10 cellular contexts compared by ENCODE assay signal in the genomic region with DNA sequence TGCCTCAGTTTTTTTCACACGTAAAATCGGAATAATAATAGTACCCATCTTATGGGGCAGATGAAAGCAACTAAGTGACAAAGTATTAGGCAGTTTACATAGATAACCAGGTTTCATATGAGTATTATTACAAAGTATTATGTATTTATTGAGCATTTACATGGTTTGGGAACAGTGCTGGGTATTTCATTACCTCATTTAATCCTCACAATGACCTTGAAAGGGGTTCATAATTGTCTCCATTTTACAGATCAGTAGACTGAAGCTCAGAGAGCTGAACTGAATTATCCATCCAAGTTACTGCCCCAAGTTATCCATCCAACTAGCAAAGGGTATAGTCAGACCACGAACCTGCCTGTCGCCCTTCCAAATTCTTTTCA. TPM values are rescaled to one million over a fixed set of nuclear protein-coding genes. Genes with fewer than 3 reads are reported as not detected.
DNase-seq lines count a peak whose midpoint lies in the region; ATAC-seq, FAIRE-seq and TF ChIP-seq lines count a peak whose summit lies in the region.
"Had no signal": no experiment of that assay in that cellular context is flagged by ENCODE, and none has a peak within 500 bp of the region (broad histone marks: within the 10 kb centered on the region; RNA-seq: fewer than 3 reads in every experiment).

No MANE protein-coding gene starts in this region.

- no peak for TF ChIP-seq POLR2A in endothelial cell of umbilical vein (IDR thresholded peaks at IDR 0.05; ENCODE audit: low read depth, low read length)

- no peaks in the 10 kb centered on the region for H3K27me3 Mint-ChIP-seq in stimulated activated memory B cell treated with anti-CD40 and anti-IgM and Interleukin-4, amounts not matched to agents 10 μg/mL and 1 μg/mL and 100 μg/mL, for 72 hours
- H3K27me3 Mint-ChIP-seq: CD4-positive, alpha-beta T cell had no signal

- H3K79me2 ChIP-seq in OCI-LY3 (ENCODE audit: low read length) (no peaks in the 10 kb centered on the region), endothelial cell of umbilical vein (ENCODE audit: control insufficient read depth, insufficient read depth, low read length) (no peaks in the 10 kb centered on the region), osteoblast (ENCODE audit: insufficient read depth, low read length) (no peaks in the 10 kb centered on the region)

- no peak for DNase-seq in AG04450 (ENCODE audit: low read depth, low spot score)
- no peak for DNase-seq in endothelial cell of umbilical vein (ENCODE audit: low read depth, low spot score)
- DNase-seq in osteoblast (ENCODE audit: insufficient read length, low spot score, missing footprints), result no peak
- no peak for DNase-seq in NCI-H2081 treated with DMSO at 0.1 percent for 48 hours (lab: John Stamatoyannopoulos, UW)
- DNase-seq in DMS79 treated with DMSO at 0.1 percent for 48 hours (lab: John Stamatoyannopoulos, UW), result no peak

- no peak for TF ChIP-seq CTCF in AG04450 (IDR thresholded peaks at IDR 0.05; ENCODE audit: low read depth, low read length)
- no peak for TF ChIP-seq CTCF in OCI-LY3 (IDR thresholded peaks at IDR 0.05; ENCODE audit: low read depth, low read length)
- TF ChIP-seq CTCF in endothelial cell of umbilical vein (IDR thresholded peaks at IDR 0.05; ENCODE audit: extremely low read depth in 1 of 2, insufficient read depth in 1 of 2, low read depth in 1 of 2, low read length in 2 of 2), result no peak
- no peak for TF ChIP-seq CTCF in osteoblast (IDR thresholded peaks at IDR 0.05; ENCODE audit: extremely low read depth, low read depth, low read length)

- H3K36me3 ChIP-seq in OCI-LY3 (replicated peaks; ENCODE audit: low read depth, low read length) (no peaks in the 10 kb centered on the region), endothelial cell of umbilical vein (ENCODE audit: control insufficient read depth in 2 of 2, extremely low read depth in 1 of 2, insufficient read depth in 2 of 2, low read length in 2 of 2) (no peaks in the 10 kb centered on the region), osteoblast (ENCODE audit: insufficient read depth, low read length) (no peaks in the 10 kb centered on the region)

- H3K4me2 ChIP-seq in OCI-LY3 (ENCODE audit: low read length) (peak overlapping the region; percentile 54), endothelial cell of umbilical vein (ENCODE audit: insufficient read depth, low read length) (peak overlapping the region; percentile 28), osteoblast (ENCODE audit: insufficient read depth, low read length) (peak overlapping the region; percentile 11)

- no peak for ATAC-seq in HG03469 (IDR thresholded peaks at IDR 0.05; ENCODE audit: unreplicated experiment)
- ATAC-seq in stimulated activated memory B cell treated with anti-CD40 and anti-IgM and Interleukin-4, amounts not matched to agents 10 μg/mL and 1 μg/mL and 100 μg/mL, for 72 hours, result no peak

- FAIRE-seq in endothelial cell of umbilical vein (lab: Jason Lieb, UNC), result no peak

- peaks cover 3% of the 10 kb centered on the region; the same call in 1 of the 2 replicates for H3K4me1 ChIP-seq in OCI-LY3 (ENCODE audit: low read length)
- H3K4me1 ChIP-seq in endothelial cell of umbilical vein (ENCODE audit: control insufficient read depth, extremely low read depth, insufficient read depth, low read length), result peaks cover 30% of the 10 kb centered on the region
- H3K4me1 ChIP-seq in osteoblast (ENCODE audit: insufficient read depth, low read length), result peaks cover 36% of the 10 kb centered on the region

- CTCF ChIA-PET in AG04450 (lab: Charles Lee) (interaction anchor here (0.6 to 2.9 kb wide), 46 partner anchors 9 to 415 kb away, joined by 3 to 34 read pairs (median 4); a partner anchor contains a TSS), endothelial cell of umbilical vein (lab: Charles Lee) (interaction anchor here (0.6 to 4.0 kb wide), 41 partner anchors 9 to 428 kb away, joined by 3 to 33 read pairs (median 5); a partner anchor contains a TSS)

- no peak overlapping the region for H3K27ac Mint-ChIP-seq in stimulated activated memory B cell treated with anti-CD40 and anti-IgM and Interleukin-4, amounts not matched to agents 10 μg/mL and 1 μg/mL and 100 μg/mL, for 72 hours
- H3K27ac Mint-ChIP-seq: CD4-positive, alpha-beta T cell had no signal

- H3K9me3 ChIP-seq in AG04450 (ENCODE audit: control insufficient read depth, insufficient read depth, low read length) (no peaks in the 10 kb centered on the region), OCI-LY3 (ENCODE audit: insufficient read depth, low read length) (no peaks in the 10 kb centered on the region), endothelial cell of umbilical vein (replicated peaks; ENCODE audit: control insufficient read depth, insufficient read depth, low read length) (no peaks in the 10 kb centered on the region), osteoblast (ENCODE audit: low read depth, low read length) (no peaks in the 10 kb centered on the region)

- H3K27me3 ChIP-seq in AG04450 (ENCODE audit: control insufficient read depth, insufficient read depth, low read length), result no peaks in the 10 kb centered on the region
- no peaks in the 10 kb centered on the region for H3K27me3 ChIP-seq in OCI-LY3 (ENCODE audit: low read depth, low read length)
- no peaks in the 10 kb centered on the region for H3K27me3 ChIP-seq in endothelial cell of umbilical vein (ENCODE audit: control insufficient read depth in 2 of 2, insufficient read depth in 2 of 2, low read length in 2 of 2)
- no peaks in the 10 kb centered on the region for H3K27me3 ChIP-seq in osteoblast (ENCODE audit: insufficient read depth, low read length)

- POLR2A ChIA-PET in AG04450 (lab: Yijun Ruan, JAX) (interaction anchor here (0.7 to 2.7 kb wide), 6 partner anchors 9 to 81 kb away, joined by 3 to 24 read pairs (median 4); a partner anchor contains a TSS), endothelial cell of umbilical vein (lab: Charles Lee) (interaction anchor here (0.6 to 1.0 kb wide), 3 partner anchors 9 to 82 kb away, joined by 4 to 10 read pairs (median 5); a partner anchor contains a TSS)

- dilution Hi-C loops in endothelial cell of umbilical vein (cut with MboI; ENCODE audit: extremely low pct_ligation_motif_present, low sequenced_read_pairs), result no loop called here

- H3K9me1 ChIP-seq in endothelial cell of umbilical vein (replicated peaks; ENCODE audit: control insufficient read depth, extremely low read depth, insufficient read depth, low read length), result no peaks in the 10 kb centered on the region

- H3K4me1 Mint-ChIP-seq in stimulated activated memory B cell treated with anti-CD40 and anti-IgM and Interleukin-4, amounts not matched to agents 10 μg/mL and 1 μg/mL and 100 μg/mL, for 72 hours, result peaks cover 8% of the 10 kb centered on the region

- no peaks in the 10 kb centered on the region for H4K20me1 ChIP-seq in OCI-LY3 (ENCODE audit: insufficient read depth, low read length)
- no peaks in the 10 kb centered on the region for H4K20me1 ChIP-seq in endothelial cell of umbilical vein (replicated peaks; ENCODE audit: control insufficient read depth, extremely low read depth, insufficient read depth, low read length)
- H4K20me1 ChIP-seq in osteoblast (ENCODE audit: insufficient read depth, low read length), result no peaks in the 10 kb centered on the region

- H3K4me3 Mint-ChIP-seq in stimulated activated memory B cell treated with anti-CD40 and anti-IgM and Interleukin-4, amounts not matched to agents 10 μg/mL and 1 μg/mL and 100 μg/mL, for 72 hours, result no peak overlapping the region
- H3K4me3 Mint-ChIP-seq: CD4-positive, alpha-beta T cell; neural crest cell had no signal

- no peaks in the 10 kb centered on the region for H3K9me3 Mint-ChIP-seq in stimulated activated memory B cell treated with anti-CD40 and anti-IgM and Interleukin-4, amounts not matched to agents 10 μg/mL and 1 μg/mL and 100 μg/mL, for 72 hours
- H3K9me3 Mint-ChIP-seq: CD4-positive, alpha-beta T cell; neural crest cell had no signal

- H2AFZ ChIP-seq in OCI-LY3 (ENCODE audit: low read depth, low read length) (no peak overlapping the region), endothelial cell of umbilical vein (ENCODE audit: low read depth, low read length) (no peak overlapping the region), osteoblast (ENCODE audit: low read length) (no peak overlapping the region)

- BruUV-seq in endothelial cell of umbilical vein (replicated peaks; lab: Mats Ljungman, UMichigan), result no TSS peak

- no peaks in the 10 kb centered on the region for H3K36me3 Mint-ChIP-seq in stimulated activated memory B cell treated with anti-CD40 and anti-IgM and Interleukin-4, amounts not matched to agents 10 μg/mL and 1 μg/mL and 100 μg/mL, for 72 hours

- no peak overlapping the region for H3K4me3 ChIP-seq in AG04450 (ENCODE audit: low read depth, low read length)
- peak overlapping the region; percentile 44 for H3K4me3 ChIP-seq in OCI-LY3 (ENCODE audit: low read length)
- no peak overlapping the region for H3K4me3 ChIP-seq in endothelial cell of umbilical vein (replicated peaks in 1 of 3; ENCODE audit: insufficient read depth in 1 of 3, low read depth in 1 of 3, low read length in 3 of 3)
- no peak overlapping the region for H3K4me3 ChIP-seq in osteoblast (ENCODE audit: insufficient read depth, low read length)

- peak overlapping the region; percentile 78 for H3K27ac ChIP-seq in AG04450 (ENCODE audit: low read depth, low read length)
- H3K27ac ChIP-seq in OCI-LY3 (ENCODE audit: low read length), result no peak overlapping the region
- H3K27ac ChIP-seq in endothelial cell of umbilical vein (ENCODE audit: insufficient read depth, low read depth, low read length), result peak overlapping the region; percentile 39
- peak overlapping the region; percentile 65 for H3K27ac ChIP-seq in osteoblast (ENCODE audit: low read depth, low read length)

- no peak overlapping the region for H3K9ac ChIP-seq in OCI-LY3 (ENCODE audit: low read length)
- no peak overlapping the region for H3K9ac ChIP-seq in endothelial cell of umbilical vein (replicated peaks; ENCODE audit: extremely low read depth, insufficient read depth, low read length)

- intact Hi-C loops in endothelial cell of umbilical vein (cut with micrococcal nuclease), result loop anchor here (1.0 kb wide), 2 partner anchors 34 to 112 kb away; a partner anchor contains a TSS

RNA-seq across cellular contexts. Expression of a gene that starts 21.2 kb away (rescaled TPM):
- polyA plus RNA-seq in AG04450 (2011; rRNA removed) (14.7 and 15.6 TPM in 2 replicates), endothelial cell of umbilical vein (0.75 and 1.5 TPM in 2 replicates)
- 10.9 and 11.2 TPM in 2 replicates for polyA minus RNA-seq in AG04450 (2011; rRNA and poly(A)+ RNA removed)
- total RNA-seq in endothelial cell of umbilical vein (3.4 and 3.7 TPM in 2 replicates), osteoblast (28.9 and 31.5 TPM in 2 replicates)
- 1.7 and 2.2 TPM in 2 replicates for polyA plus RNA-seq in endothelial cell of umbilical vein (2011; cell fraction: cytosol; rRNA removed)
- 2.5 and 3.0 TPM in 2 replicates for polyA plus RNA-seq in endothelial cell of umbilical vein (2011; cell fraction: nucleus; rRNA removed)
- 2.7 and 4.1 TPM in 2 replicates for polyA plus RNA-seq in endothelial cell of umbilical vein (2012)
- polyA minus RNA-seq in endothelial cell of umbilical vein, result 0.62 and 1.6 TPM in 2 replicates
- polyA minus RNA-seq in endothelial cell of umbilical vein (2011; cell fraction: cytosol; rRNA and poly(A)+ RNA removed), result 1.8 TPM
- 0.87 and 0.96 TPM in 2 replicates for polyA minus RNA-seq in endothelial cell of umbilical vein (2011; cell fraction: nucleus; rRNA and poly(A)+ RNA removed)

RNA-seq across cellular contexts. Expression of a gene that starts 33.7 kb away (rescaled TPM):
- polyA plus RNA-seq in AG04450 (2011; rRNA removed) (14.2 and 17.2 TPM in 2 replicates), endothelial cell of umbilical vein (5.7 and 6.5 TPM in 2 replicates)
- 14.6 and 22.5 TPM in 2 replicates for polyA minus RNA-seq in AG04450 (2011; rRNA and poly(A)+ RNA removed)
- total RNA-seq in endothelial cell of umbilical vein (12.5 and 14.0 TPM in 2 replicates), osteoblast (32.4 and 32.9 TPM in 2 replicates)
- polyA plus RNA-seq in endothelial cell of umbilical vein (2011; cell fraction: cytosol; rRNA removed), result 5.6 and 5.7 TPM in 2 replicates
- 14.6 and 20.2 TPM in 2 replicates for polyA plus RNA-seq in endothelial cell of umbilical vein (2011; cell fraction: nucleus; rRNA removed)
- polyA plus RNA-seq in endothelial cell of umbilical vein (2012), result 6.7 and 8.1 TPM in 2 replicates
- polyA minus RNA-seq in endothelial cell of umbilical vein, result 15.5 and 17.6 TPM in 2 replicates
- 4.8 TPM for polyA minus RNA-seq in endothelial cell of umbilical vein (2011; cell fraction: cytosol; rRNA and poly(A)+ RNA removed)
- polyA minus RNA-seq in endothelial cell of umbilical vein (2011; cell fraction: nucleus; rRNA and poly(A)+ RNA removed), result 11.1 and 18.8 TPM in 2 replicates

RNA-seq across cellular contexts. Expression of a gene that starts 59.3 kb away (rescaled TPM):
- polyA plus RNA-seq in AG04450 (2011; rRNA removed), result 134 and 171 TPM in 2 replicates
- 128 and 134 TPM in 2 replicates for polyA minus RNA-seq in AG04450 (2011; rRNA and poly(A)+ RNA removed)
- total RNA-seq in endothelial cell of umbilical vein, result 165 and 171 TPM in 2 replicates
- polyA plus RNA-seq in endothelial cell of umbilical vein, result 67.6 and 111 TPM in 2 replicates
- 112 and 114 TPM in 2 replicates for polyA plus RNA-seq in endothelial cell of umbilical vein (2011; cell fraction: cytosol; rRNA removed)
- 62.0 and 118 TPM in 2 replicates for polyA plus RNA-seq in endothelial cell of umbilical vein (2011; cell fraction: nucleus; rRNA removed)
- polyA plus RNA-seq in endothelial cell of umbilical vein (2012), result 120 and 179 TPM in 2 replicates
- 137 and 153 TPM in 2 replicates for polyA minus RNA-seq in endothelial cell of umbilical vein
- polyA minus RNA-seq in endothelial cell of umbilical vein (2011; cell fraction: cytosol; rRNA and poly(A)+ RNA removed), result 92.5 TPM
- 84.0 and 91.4 TPM in 2 replicates for polyA minus RNA-seq in endothelial cell of umbilical vein (2011; cell fraction: nucleus; rRNA and poly(A)+ RNA removed)
- 69.5 and 70.6 TPM in 2 replicates for total RNA-seq in osteoblast
